Comparison of ENCODE assay signal across 1 cellular context in genomic region chr14:61472025-61472672, GRCh38.
TF ChIP-seq lines count a peak whose summit lies in the region.

No MANE protein-coding gene starts in this region.

TF ChIP-seq in HepG2, 621 proteins besides CTCF, POLR2A, EP300 and RAD21 (continued from another document and continues in another):
- TF ChIP-seq, protein P1, sequence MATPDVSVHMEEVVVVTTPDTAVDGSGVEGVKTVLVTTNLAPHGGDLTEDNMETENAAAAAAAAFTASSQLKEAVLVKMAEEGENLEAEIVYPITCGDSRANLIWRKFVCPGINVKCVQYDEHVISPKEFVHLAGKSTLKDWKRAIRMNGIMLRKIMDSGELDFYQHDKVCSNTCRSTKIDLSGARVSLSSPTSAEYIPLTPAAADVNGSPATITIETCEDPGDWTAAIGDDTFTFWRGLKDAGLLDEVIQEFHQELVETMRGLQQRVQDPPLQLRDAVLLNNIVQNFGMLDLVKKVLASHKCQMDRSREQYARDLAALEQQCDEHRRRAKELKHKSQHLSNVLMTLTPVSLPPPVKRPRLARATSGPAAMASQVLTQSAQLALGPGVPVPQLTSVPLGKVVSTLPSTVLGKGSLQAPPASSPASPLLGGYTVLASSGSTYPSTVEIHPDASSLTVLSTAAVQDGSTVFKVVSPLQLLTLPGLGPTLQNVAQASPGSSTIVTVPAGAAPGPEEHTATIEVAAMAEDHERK (CRISPR knock-in tag; IDR thresholded peaks at IDR 0.05; ENCODE audit: low read depth) = no peak
- TF ChIP-seq ZNF34 (CRISPR knock-in tag; IDR thresholded peaks at IDR 0.05; ENCODE audit: borderline replicate concordance) = no peak
- no peak for TF ChIP-seq GPBP1L1 (CRISPR knock-in tag; IDR thresholded peaks at IDR 0.05)
- TF ChIP-seq, protein P2, sequence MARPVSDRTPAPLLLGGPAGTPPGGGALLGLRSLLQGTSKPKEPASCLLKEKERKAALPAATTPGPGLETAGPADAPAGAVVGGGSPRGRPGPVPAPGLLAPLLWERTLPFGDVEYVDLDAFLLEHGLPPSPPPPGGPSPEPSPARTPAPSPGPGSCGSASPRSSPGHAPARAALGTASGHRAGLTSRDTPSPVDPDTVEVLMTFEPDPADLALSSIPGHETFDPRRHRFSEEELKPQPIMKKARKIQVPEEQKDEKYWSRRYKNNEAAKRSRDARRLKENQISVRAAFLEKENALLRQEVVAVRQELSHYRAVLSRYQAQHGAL (CRISPR knock-in tag; IDR thresholded peaks at IDR 0.05; ENCODE audit: not compliant biosample characterization) = no peak
- TF ChIP-seq ZNF839 (CRISPR knock-in tag; IDR thresholded peaks at IDR 0.05; ENCODE audit: borderline replicate concordance) = no peak
- 0 out of 2 replicates have a peak, but pooled peaks have one; percentile 21 for TF ChIP-seq TGIF2 (CRISPR knock-in tag; IDR thresholded peaks at IDR 0.05)
- no peak for TF ChIP-seq ZNF17 (CRISPR knock-in tag; IDR thresholded peaks at IDR 0.05)
- peak; percentile 73 for TF ChIP-seq ARID5B (CRISPR knock-in tag; IDR thresholded peaks at IDR 0.05)
- TF ChIP-seq PHF8 (CRISPR knock-in tag; IDR thresholded peaks at IDR 0.05) = no peak
- no peak for TF ChIP-seq ZIK1 (CRISPR knock-in tag; IDR thresholded peaks at IDR 0.05; ENCODE audit: borderline replicate concordance, low read depth)
- TF ChIP-seq BHLHE40 (IDR thresholded peaks at IDR 0.05; ENCODE audit: low read length) = peak; percentile 84
- TF ChIP-seq ZFP62 (CRISPR knock-in tag; IDR thresholded peaks at IDR 0.05) = no peak
- TF ChIP-seq MAFF (IDR thresholded peaks at IDR 0.05; ENCODE audit: low read depth, low read length) = peak; percentile 86
- TF ChIP-seq, protein P3, sequence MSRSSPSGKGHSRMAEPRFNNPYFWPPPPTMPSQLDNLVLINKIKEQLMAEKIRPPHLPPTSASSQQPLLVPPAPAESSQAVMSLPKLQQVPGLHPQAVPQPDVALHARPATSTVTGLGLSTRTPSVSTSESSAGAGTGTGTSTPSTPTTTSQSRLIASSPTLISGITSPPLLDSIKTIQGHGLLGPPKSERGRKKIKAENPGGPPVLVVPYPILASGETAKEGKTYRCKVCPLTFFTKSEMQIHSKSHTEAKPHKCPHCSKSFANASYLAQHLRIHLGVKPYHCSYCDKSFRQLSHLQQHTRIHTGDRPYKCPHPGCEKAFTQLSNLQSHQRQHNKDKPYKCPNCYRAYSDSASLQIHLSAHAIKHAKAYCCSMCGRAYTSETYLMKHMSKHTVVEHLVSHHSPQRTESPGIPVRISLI (CRISPR knock-in tag; IDR thresholded peaks at IDR 0.05; ENCODE audit: borderline replicate concordance) = peak; percentile 44; the same call in 1 of the 2 replicates
- peak; percentile 87 for TF ChIP-seq FOSL2 (CRISPR knock-in tag; IDR thresholded peaks at IDR 0.05)
- no peak for TF ChIP-seq SMC3 (IDR thresholded peaks at IDR 0.05; ENCODE audit: low read length)
- TF ChIP-seq ZNF687 (CRISPR knock-in tag; IDR thresholded peaks at IDR 0.05) = no peak
- no peak for TF ChIP-seq ZNF318 (CRISPR knock-in tag; IDR thresholded peaks at IDR 0.05)
- no peak for TF ChIP-seq SP2 (CRISPR knock-in tag; IDR thresholded peaks at IDR 0.05)
- TF ChIP-seq ZNF660 (CRISPR knock-in tag; IDR thresholded peaks at IDR 0.05; ENCODE audit: borderline replicate concordance, low read depth) = no peak
- TF ChIP-seq PHF5A (CRISPR knock-in tag; IDR thresholded peaks at IDR 0.05; ENCODE audit: low read depth, unreplicated experiment) = no peak
- 0 out of 2 replicates have a peak, but pooled peaks have one; percentile 2 for TF ChIP-seq HMG20B (CRISPR knock-in tag; conservative IDR thresholded peaks at IDR 0.05)
- no peak for TF ChIP-seq ZNF574 (CRISPR knock-in tag; IDR thresholded peaks at IDR 0.05)
